ENCODE assay signal across 17 cellular contexts in the genomic region with DNA sequence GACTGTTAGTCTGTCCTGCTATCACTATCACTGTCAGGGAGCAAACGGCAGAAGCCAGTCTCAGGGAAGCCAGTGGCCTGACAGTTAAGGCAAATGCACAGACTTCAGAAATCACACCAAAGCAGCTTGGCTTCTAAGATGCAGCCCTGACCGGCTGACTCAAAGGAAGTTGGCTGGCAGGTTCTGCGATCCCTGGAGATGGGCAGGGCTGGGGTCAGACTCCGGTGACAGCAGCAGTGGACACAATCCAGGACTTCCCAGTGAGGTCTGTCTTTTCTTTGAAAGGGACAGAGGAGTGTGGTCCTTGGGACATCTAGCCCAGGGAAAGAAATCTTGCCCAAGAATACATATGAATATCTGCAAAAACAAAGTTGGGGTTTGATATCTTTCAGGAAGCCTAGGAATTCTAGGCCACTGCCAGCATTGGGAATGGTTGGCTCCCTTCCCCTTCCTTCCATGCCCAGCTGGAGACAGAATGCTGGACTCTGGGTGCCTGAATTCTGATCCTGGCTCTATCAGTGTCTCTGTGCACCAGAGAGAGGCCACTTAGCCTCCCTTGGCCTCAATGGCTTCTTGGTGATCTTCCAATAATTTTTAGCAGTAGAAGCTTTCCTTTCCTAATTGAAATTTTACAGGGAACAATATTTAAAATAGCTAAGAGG.
A peak's percentile ranks its signal among the peaks of the same experiment; 100 is the strongest.
DNase-seq lines count a peak whose midpoint lies in the region; ATAC-seq and TF ChIP-seq lines count a peak whose summit lies in the region.
"Had no signal": no experiment of that assay in that cellular context is flagged by ENCODE, and none has a peak within 500 bp of the region (broad histone marks: within the 10 kb centered on the region; RNA-seq: fewer than 3 reads in every experiment).

No MANE protein-coding gene starts in this region.

- no peaks in the 10 kb centered on the region for H3K9me3 ChIP-seq in SK-N-SH
- peaks cover 0 to 11% (median 0%) of the 10 kb centered on the region in 3 donors for H3K9me3 ChIP-seq in gastroesophageal sphincter
- no peaks in the 10 kb centered on the region for H3K9me3 ChIP-seq in ascending aorta

- TF ChIP-seq CTCF in SK-N-SH (IDR thresholded peaks at IDR 0.05), result no peak
- TF ChIP-seq CTCF in gastroesophageal sphincter (IDR thresholded peaks at IDR 0.05), result no peak
- TF ChIP-seq CTCF in ascending aorta (IDR thresholded peaks at IDR 0.05), result no peak

- 75% methylated on average over 3 of the region's 4 CpGs for WGBS in SK-N-SH (ENCODE audit: low lambda C conversion rate)
- WGBS in gastroesophageal sphincter (ENCODE audit: low coverage in 1 of 2), 2 donors, result 24% methylated on average over 2 of the region's 4 CpGs; no CpG with 5 or more reads in 1 of the 2 donors

- H3K27ac ChIP-seq in SK-N-SH (ENCODE audit: low read depth in 2 of 2, low read length in 1 of 2) (peak overlapping the region in 1 of 2 experiments; percentile 61; a peak in 2 of 4 replicates), gastroesophageal sphincter (peak overlapping the region in 1 of 4 donors; percentile 8), ascending aorta (no peak overlapping the region)
- H3K27ac ChIP-seq: BLaER1 had no signal

- POLR2A ChIA-PET in SK-N-SH (lab: Yijun Ruan, JAX), result no interaction called here

- peaks cover 12% of the 10 kb centered on the region for H3F3A ChIP-seq in SK-N-SH (replicated peaks; ENCODE audit: insufficient read depth)

- 0 out of 2 replicates have a peak overlapping the region, but pooled peaks have one; percentile 33 for H2AFZ ChIP-seq in SK-N-SH (ENCODE audit: low read depth)

- H3K4me2 ChIP-seq in SK-N-SH, result peak overlapping the region; percentile 39
- H3K4me2 ChIP-seq: BLaER1 had no signal

- ATAC-seq in gastroesophageal sphincter, result peak; percentile 31
- ATAC-seq: HepG2; naive thymus-derived CD8-positive, alpha-beta T cell; T-cell had no signal

- no peaks in the 10 kb centered on the region for H3K27me3 ChIP-seq in SK-N-SH (ENCODE audit: insufficient read depth)
- H3K27me3 ChIP-seq in gastroesophageal sphincter, result peaks cover 22% of the 10 kb centered on the region
- H3K27me3 ChIP-seq in H7 (ENCODE audit: control insufficient read depth, insufficient read depth, low read length), result no peaks in the 10 kb centered on the region
- H3K27me3 ChIP-seq in ascending aorta, result no peaks in the 10 kb centered on the region
- H3K27me3 ChIP-seq: BLaER1 had no signal

- H3K79me2 ChIP-seq in SK-N-SH (ENCODE audit: insufficient read depth), result no peaks in the 10 kb centered on the region

- no peak for TF ChIP-seq EP300 in SK-N-SH (IDR thresholded peaks at IDR 0.05; ENCODE audit: borderline replicate concordance in 1 of 2, low read depth in 1 of 2, low read length in 1 of 2)
- no peak for TF ChIP-seq EP300 in gastroesophageal sphincter (IDR thresholded peaks at IDR 0.05)

- H3K4me1 ChIP-seq in SK-N-SH (ENCODE audit: control insufficient read depth in 1 of 2, insufficient read depth in 2 of 2, low read depth in 1 of 2, low read length in 1 of 2), result peaks cover 0 to 12% of the 10 kb centered on the region in 2 experiments; a peak in 2 of 4 replicates
- peaks cover 0 to 9% (median 0%) of the 10 kb centered on the region in 3 donors for H3K4me1 ChIP-seq in gastroesophageal sphincter
- H3K4me1 ChIP-seq in ascending aorta, result no peaks in the 10 kb centered on the region
- H3K4me1 ChIP-seq: BLaER1 had no signal

- TF ChIP-seq POLR2A in gastroesophageal sphincter (IDR thresholded peaks at IDR 0.05), result no peak

- no peak for TF ChIP-seq RAD21 in SK-N-SH (IDR thresholded peaks at IDR 0.05; ENCODE audit: low read length)

- H3K4me3 ChIP-seq in SK-N-SH (ENCODE audit: low read depth in 2 of 2, low read length in 1 of 2), result no peak overlapping the region
- no peak overlapping the region for H3K4me3 ChIP-seq in gastroesophageal sphincter
- no peak overlapping the region for H3K4me3 ChIP-seq in H7 (ENCODE audit: insufficient read depth, low read depth, low read length)
- H3K4me3 ChIP-seq in ascending aorta, result no peak overlapping the region
- H3K4me3 ChIP-seq: BLaER1 had no signal

- CTCF ChIA-PET in SK-N-SH (lab: Yijun Ruan, JAX), result interaction anchor here (1.0 to 1.5 kb wide), 3 partner anchors 99 to 411 kb away, joined by 3 to 6 read pairs (median 3); no protein-coding TSS in a partner anchor

- no peaks in the 10 kb centered on the region for H4K20me1 ChIP-seq in SK-N-SH (ENCODE audit: insufficient read depth)
- H4K20me1 ChIP-seq: BLaER1 had no signal

- H3K36me3 ChIP-seq in SK-N-SH (replicated peaks in 1 of 2; ENCODE audit: control insufficient read depth in 1 of 2, insufficient read depth in 2 of 2, low read length in 1 of 2) (peaks cover 0 to 7% of the 10 kb centered on the region in 2 experiments), gastroesophageal sphincter (no peaks in the 10 kb centered on the region), H7 (replicated peaks; ENCODE audit: control insufficient read depth, insufficient read depth, low read length) (no peaks in the 10 kb centered on the region), ascending aorta (no peaks in the 10 kb centered on the region)
- H3K36me3 ChIP-seq: BLaER1 had no signal

- H3K9me2 ChIP-seq in SK-N-SH, result no peaks in the 10 kb centered on the region

- peak; percentile 22 for DNase-seq in GM04503 (ENCODE audit: low read depth)
- DNase-seq in SK-N-SH, result no peak
- DNase-seq in retina, result peak; percentile 35
- DNase-seq in H7, result no peak
- DNase-seq in activated CD4-positive, alpha-beta T cell treated with anti-CD3 and anti-CD28 coated beads, Interleukin-2, amount 50 U/mL, for 1 hour, result no peak
- DNase-seq in ascending aorta (ENCODE audit: low spot score in 2 of 2), result no peak
- DNase-seq in COLO829 (ENCODE audit: low spot score), result no peak
- DNase-seq: activated CD4-positive, alpha-beta T cell treated with anti-CD3 and anti-CD28 coated beads, Interleukin-2, amount 50 U/mL, for 48 hours; activated naive CD4-positive, alpha-beta T cell treated with anti-CD3 and anti-CD28 coated beads, Interleukin-2, amount 50 U/mL, for 16 hours; GF-D8; immature natural killer cell; naive thymus-derived CD8-positive, alpha-beta T cell; NCI-H187 treated with DMSO at 0.1 percent for 48 hours; T-cell had no signal

- intact Hi-C loops in ascending aorta (cut with DNase I), result no loop called here

- no peak overlapping the region for H3K9ac ChIP-seq in SK-N-SH
- H3K9ac ChIP-seq: BLaER1 had no signal

TF ChIP-seq in SK-N-SH, 30 proteins besides CTCF, POLR2A, EP300 and RAD21:
- no peak for TF ChIP-seq CHD2 (IDR thresholded peaks at IDR 0.05; ENCODE audit: low read length, partially characterized antibody)
- TF ChIP-seq TCF12 (IDR thresholded peaks at IDR 0.05), result peak; percentile 29; the same call in 1 of the 2 replicates
- TF ChIP-seq, protein P1, sequence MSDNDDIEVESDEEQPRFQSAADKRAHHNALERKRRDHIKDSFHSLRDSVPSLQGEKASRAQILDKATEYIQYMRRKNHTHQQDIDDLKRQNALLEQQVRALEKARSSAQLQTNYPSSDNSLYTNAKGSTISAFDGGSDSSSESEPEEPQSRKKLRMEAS (IDR thresholded peaks at IDR 0.05; ENCODE audit: low read depth), result no peak
TF ChIP-seq in SK-N-SH: peak in this region for 1.

Comparison
In these comparisons a context has a peak if more than half of its experiments do, and no peak if none do; other contexts are left out.
1. DNase-seq: peak in GM04503 (single experiment) and retina (single experiment); none in SK-N-SH (single experiment), H7 (single experiment), activated CD4-positive, alpha-beta T cell treated with anti-CD3 and anti-CD28 coated beads, Interleukin-2, amount 50 U/mL, for 1 hour (single experiment), ascending aorta (0 of 2) and COLO829 (single experiment).